In genomic region chr1:2256430-2257244, GRCh38 we compare ENCODE assay signal across 8 cellular contexts. TPM values are rescaled to one million over a fixed set of nuclear protein-coding genes. Genes with fewer than 3 reads are reported as not detected.
DNase-seq lines count a peak whose midpoint lies in the region; ATAC-seq and TF ChIP-seq lines count a peak whose summit lies in the region.

No MANE protein-coding gene starts in this region.

- H3K4me1 ChIP-seq in body of pancreas (peaks cover 11% of the 10 kb centered on the region), mesenchymal stem cell (ENCODE audit: control insufficient read depth, insufficient read depth, low read depth, low read length) (peaks cover 22% of the 10 kb centered on the region), tibial nerve (peaks cover 0 to 89% (median 51%) of the 10 kb centered on the region in 4 donors), aorta (ENCODE audit: control insufficient read depth in 1 of 2, insufficient read depth in 2 of 2, low read length in 2 of 2) (no peaks in the 10 kb centered on the region)

- H2AFZ ChIP-seq in mesenchymal stem cell (ENCODE audit: low read depth, low read length): no peak overlapping the region

- no peak overlapping the region for H2BK5ac ChIP-seq in mesenchymal stem cell (ENCODE audit: low read depth, low read length, poor library complexity, severe bottlenecking)

- peak overlapping the region; percentile 70 for H4K91ac ChIP-seq in mesenchymal stem cell (ENCODE audit: low read length)

- H3K9ac ChIP-seq in mesenchymal stem cell (ENCODE audit: low read length): peak overlapping the region; percentile 3

- H2AK5ac ChIP-seq in mesenchymal stem cell (ENCODE audit: low read length, severe bottlenecking): no peak overlapping the region

- ATAC-seq in body of pancreas (no peak), aorta (ENCODE audit: low FRiP score) (no peak), GM21786 (IDR thresholded peaks at IDR 0.05; ENCODE audit: unreplicated experiment) (no peak)

- no peak overlapping the region for H3K23ac ChIP-seq in mesenchymal stem cell (ENCODE audit: low read length in 2 of 2)

- H3K36me3 Mint-ChIP-seq in activated naive CD4-positive, alpha-beta T cell treated with anti-CD3 and anti-CD28 coated beads, Interleukin-2, amount 10 ng/mL, durations not matched to agents 7 days and 5 days: peaks cover 63% of the 10 kb centered on the region

- no peak for DNase-seq in activated naive CD4-positive, alpha-beta T cell treated with anti-CD3 and anti-CD28 coated beads, Interleukin-2, amount 10 ng/mL, durations not matched to agents 7 days and 5 days
- DNase-seq in activated naive CD4-positive, alpha-beta T cell (lab: John Stamatoyannopoulos, UW): no peak
- DNase-seq in body of pancreas: no peak
- no peak for DNase-seq in mesenchymal stem cell
- DNase-seq in tibial nerve (ENCODE audit: low spot score in 2 of 2): no peak
- no peak for DNase-seq in lower leg skin (ENCODE audit: low spot score in 2 of 2)
- DNase-seq in aorta: no peak

- H3K4me3 Mint-ChIP-seq in activated naive CD4-positive, alpha-beta T cell treated with anti-CD3 and anti-CD28 coated beads, Interleukin-2, amount 10 ng/mL, durations not matched to agents 7 days and 5 days: peak overlapping the region; percentile 6

- no peak overlapping the region for H3K27ac Mint-ChIP-seq in activated naive CD4-positive, alpha-beta T cell treated with anti-CD3 and anti-CD28 coated beads, Interleukin-2, amount 10 ng/mL, durations not matched to agents 7 days and 5 days

- H3K14ac ChIP-seq in mesenchymal stem cell (ENCODE audit: low read length in 2 of 2): no peak overlapping the region

- H2BK12ac ChIP-seq in mesenchymal stem cell (ENCODE audit: low read length in 2 of 2): no peak overlapping the region

- no peak for TF ChIP-seq POLR2A in body of pancreas (IDR thresholded peaks at IDR 0.05)
- TF ChIP-seq POLR2A in tibial nerve (IDR thresholded peaks at IDR 0.05): no peak
- TF ChIP-seq POLR2A in lower leg skin (IDR thresholded peaks at IDR 0.05): no peak

- WGBS in body of pancreas, 2 donors: 91 to 94% methylated on average over 13 to 22 of the region's 22 CpGs
- WGBS in mesenchymal stem cell: 98% methylated on average over 21 of the region's 22 CpGs
- WGBS in tibial nerve, 2 donors: 72 to 80% methylated on average over 19 to 22 of the region's 22 CpGs
- WGBS in lower leg skin, 2 donors: 60 to 63% methylated on average over 20 to 22 of the region's 22 CpGs
- 79 to 81% methylated on average over 22 of the region's 22 CpGs for WGBS in aorta, 2 donors

- peaks cover 61% of the 10 kb centered on the region for H3K4me1 Mint-ChIP-seq in activated naive CD4-positive, alpha-beta T cell treated with anti-CD3 and anti-CD28 coated beads, Interleukin-2, amount 10 ng/mL, durations not matched to agents 7 days and 5 days

- no peaks in the 10 kb centered on the region for H3K27me3 Mint-ChIP-seq in activated naive CD4-positive, alpha-beta T cell treated with anti-CD3 and anti-CD28 coated beads, Interleukin-2, amount 10 ng/mL, durations not matched to agents 7 days and 5 days

- H3K9me3 ChIP-seq in body of pancreas (no peaks in the 10 kb centered on the region), mesenchymal stem cell (ENCODE audit: control insufficient read depth, low read length) (no peaks in the 10 kb centered on the region), tibial nerve (peaks cover 0 to 3% (median 0%) of the 10 kb centered on the region in 4 donors), aorta (ENCODE audit: control insufficient read depth, low read length) (no peaks in the 10 kb centered on the region)

- H3K4me2 ChIP-seq in mesenchymal stem cell (ENCODE audit: low read length, poor library complexity, severe bottlenecking): no peak overlapping the region

- intact Hi-C loops in body of pancreas (cut with DNase I) (no loop called here), lower leg skin (cut with DNase I; ENCODE audit: low total_unique reads) (no loop called here), aorta (cut with DNase I) (no loop called here)

- no peak overlapping the region for H3K18ac ChIP-seq in mesenchymal stem cell (ENCODE audit: low read depth in 1 of 2, low read length in 2 of 2)

- H2BK15ac ChIP-seq in mesenchymal stem cell (ENCODE audit: low read depth, poor library complexity, severe bottlenecking): peak overlapping the region; percentile 75

- no peak for TF ChIP-seq EP300 in tibial nerve (IDR thresholded peaks at IDR 0.05)

- no peak overlapping the region for H3K4me3 ChIP-seq in body of pancreas
- peak overlapping the region in 1 of 2 experiments; percentile 62 for H3K4me3 ChIP-seq in mesenchymal stem cell (ENCODE audit: insufficient read depth in 1 of 2, low read depth in 1 of 2, low read length in 2 of 2)
- no peak overlapping the region for H3K4me3 ChIP-seq in tibial nerve
- H3K4me3 ChIP-seq in lower leg skin (ENCODE audit: low read depth, poor library complexity, severe bottlenecking): no peak overlapping the region
- no peak overlapping the region for H3K4me3 ChIP-seq in aorta (ENCODE audit: low read length in 2 of 2)

- H3K4ac ChIP-seq in mesenchymal stem cell (ENCODE audit: low read depth in 1 of 2, low read length in 2 of 2): no peak overlapping the region

- TF ChIP-seq CTCF in body of pancreas (IDR thresholded peaks at IDR 0.05) (no peak), tibial nerve (IDR thresholded peaks at IDR 0.05) (no peak), lower leg skin (IDR thresholded peaks at IDR 0.05) (no peak)

- H3K27ac ChIP-seq in body of pancreas (peak overlapping the region in 3 of 4 donors; percentile 31 to 59 (median 55)), mesenchymal stem cell (ENCODE audit: low read length, poor library complexity, severe bottlenecking) (no peak overlapping the region), tibial nerve (peak overlapping the region; percentile 28 to 80 (median 72)), aorta (ENCODE audit: low read depth in 1 of 2, low read length in 2 of 2) (peak overlapping the region in 1 of 2 donors; percentile 64)

- H3K79me1 ChIP-seq in mesenchymal stem cell (replicated peaks; ENCODE audit: low read length, poor library complexity, severe bottlenecking): peaks cover 4% of the 10 kb centered on the region

- H3K9me3 Mint-ChIP-seq in activated naive CD4-positive, alpha-beta T cell treated with anti-CD3 and anti-CD28 coated beads, Interleukin-2, amount 10 ng/mL, durations not matched to agents 7 days and 5 days: peaks cover 25% of the 10 kb centered on the region

- no peaks in the 10 kb centered on the region for H3K36me3 ChIP-seq in body of pancreas (replicated peaks in 1 of 2; ENCODE audit: insufficient read depth in 1 of 2, low read depth in 2 of 2)
- H3K36me3 ChIP-seq in mesenchymal stem cell (ENCODE audit: control insufficient read depth in 1 of 2, insufficient read depth in 2 of 2, low read depth in 1 of 2, low read length in 2 of 2): peaks cover 6 to 38% of the 10 kb centered on the region in 2 experiments
- peaks cover 0 to 11% (median 0%) of the 10 kb centered on the region in 3 donors for H3K36me3 ChIP-seq in tibial nerve
- no peaks in the 10 kb centered on the region for H3K36me3 ChIP-seq in aorta (ENCODE audit: control insufficient read depth in 1 of 2, insufficient read depth in 2 of 2, low read length in 1 of 2)

- H2BK120ac ChIP-seq in mesenchymal stem cell (ENCODE audit: low read depth, low read length): peak overlapping the region; percentile 38

- H4K8ac ChIP-seq in mesenchymal stem cell (ENCODE audit: low read length): peak overlapping the region; percentile 71

- no peaks in the 10 kb centered on the region for H3K27me3 ChIP-seq in body of pancreas
- no peaks in the 10 kb centered on the region for H3K27me3 ChIP-seq in mesenchymal stem cell (ENCODE audit: control insufficient read depth in 1 of 2, insufficient read depth in 1 of 2, low read length in 2 of 2)
- no peaks in the 10 kb centered on the region for H3K27me3 ChIP-seq in tibial nerve
- H3K27me3 ChIP-seq in aorta (ENCODE audit: control insufficient read depth in 1 of 2, insufficient read depth in 2 of 2, low read length in 1 of 2): no peaks in the 10 kb centered on the region

- CTCF ChIA-PET in activated naive CD4-positive, alpha-beta T cell treated with anti-CD3 and anti-CD28 coated beads, Interleukin-2, amount 10 ng/mL, durations not matched to agents 7 days and 5 days (lab: Charles Lee): interaction anchor here (0.8 kb wide), 1 partner anchor 43 kb away, joined by 3 read pairs; no protein-coding TSS in a partner anchor

RNA-seq across cellular contexts. Expression of gene SKI, which starts 28.5 kb away (rescaled TPM):
- total RNA-seq in body of pancreas (10 to 100 TPM; 15.8 to 33.0 TPM), tibial nerve (100 to 1,000 TPM in 1 of 4 donors, 10 to 100 TPM in 3; 62.8 to 100 (median 72.2) TPM), lower leg skin (10 to 100 TPM; 67.3 to 80.8 (median 75.4) TPM), aorta (100 to 1,000 TPM; 114 to 129 TPM)
- polyA plus RNA-seq in mesenchymal stem cell (2013, experiment 1 of 2): 43.3 TPM
- polyA plus RNA-seq in mesenchymal stem cell (2013, experiment 2 of 2): 44.2 TPM
- polyA plus RNA-seq in aorta: 10 to 100 TPM; 20.7 to 34.7 TPM
